In genomic region chr6:45981046-45981445, GRCh38 we compare ENCODE assay signal across 37 cellular contexts. TPM values are rescaled to one million over a fixed set of nuclear protein-coding genes. Genes with fewer than 3 reads are reported as not detected.
DNase-seq lines count a peak whose midpoint lies in the region; ATAC-seq and TF ChIP-seq lines count a peak whose summit lies in the region.
"Had no signal": no experiment of that assay in that cellular context is flagged by ENCODE, and none has a peak within 500 bp of the region (broad histone marks: within the 10 kb centered on the region; RNA-seq: fewer than 3 reads in every experiment).

No MANE protein-coding gene starts in this region.

- intact Hi-C loops in left ventricle myocardium inferior (cut with micrococcal nuclease) (no loop called here), heart right ventricle (cut with DNase I) (no loop called here)

- 86 to 88% methylated on average over 3 of the region's 3 CpGs for WGBS in heart right ventricle, 2 donors
- WGBS in trophoblast cell (ENCODE audit: extremely low coverage, insufficient coverage, insufficient read length), result no CpG with 5 or more reads among the region's 3 CpGs

- H3K27me3 ChIP-seq in left ventricle myocardium inferior (ENCODE audit: low read depth) (no peaks in the 10 kb centered on the region), heart right ventricle (no peaks in the 10 kb centered on the region), trophoblast cell (ENCODE audit: insufficient read depth, low read length) (no peaks in the 10 kb centered on the region)
- H3K27me3 ChIP-seq: BE2C; BLaER1; BLaER1 treated with 17β-estradiol and CSF1 and Interleukin-3, amounts not matched to agents 10 nM and 100 nM had no signal

- H3K9me3 ChIP-seq in left ventricle myocardium inferior (replicated peaks) (no peaks in the 10 kb centered on the region), heart right ventricle (no peaks in the 10 kb centered on the region), trophoblast cell (ENCODE audit: insufficient read depth, low read depth, low read length) (no peaks in the 10 kb centered on the region)
- H3K9me3 ChIP-seq: A549; BE2C; BLaER1; BLaER1 treated with 17β-estradiol and CSF1 and Interleukin-3, amounts not matched to agents 10 nM and 100 nM; Caco-2 had no signal

- H3K27me3 Mint-ChIP-seq in nephron (ENCODE audit: low read depth), result peaks cover 10% of the 10 kb centered on the region
- H3K27me3 Mint-ChIP-seq: CD4-positive, alpha-beta memory T cell had no signal

- TF ChIP-seq CTCF in left ventricle myocardium inferior (IDR thresholded peaks at IDR 0.05; ENCODE audit: borderline replicate concordance), result no peak
- TF ChIP-seq CTCF in heart right ventricle (IDR thresholded peaks at IDR 0.05), result no peak
- no peak for TF ChIP-seq CTCF in nephron (IDR thresholded peaks at IDR 0.05; ENCODE audit: unreplicated experiment in 3 of 3)

- H2BK120ac ChIP-seq in trophoblast cell (ENCODE audit: insufficient read depth, low read length, poor library complexity), result no peak overlapping the region

- no peak overlapping the region for H3K9ac ChIP-seq in trophoblast cell (ENCODE audit: low read length)
- H3K9ac ChIP-seq: BLaER1; BLaER1 treated with 17β-estradiol and CSF1 and Interleukin-3, amounts not matched to agents 10 nM and 100 nM had no signal

- H3K23ac ChIP-seq in trophoblast cell (ENCODE audit: low read length), result no peak overlapping the region

- no peaks in the 10 kb centered on the region for H3K79me2 ChIP-seq in trophoblast cell (ENCODE audit: control insufficient read depth, insufficient read depth, low read length, poor library complexity)

- no peak overlapping the region for H4K8ac ChIP-seq in trophoblast cell (ENCODE audit: low read depth, low read length)

- H3K4me1 Mint-ChIP-seq in nephron, result no peaks in the 10 kb centered on the region
- H3K4me1 Mint-ChIP-seq: B cell; CD14-positive monocyte; CD4-positive, CD25-positive, alpha-beta regulatory T cell had no signal

- H3K4me2 ChIP-seq in trophoblast cell (ENCODE audit: low read length), result no peak overlapping the region
- H3K4me2 ChIP-seq: A549; BLaER1; BLaER1 treated with 17β-estradiol and CSF1 and Interleukin-3, amounts not matched to agents 10 nM and 100 nM had no signal

- peaks cover 95% of the 10 kb centered on the region for H3K4me1 ChIP-seq in left ventricle myocardium inferior
- H3K4me1 ChIP-seq in heart right ventricle, result peaks cover 0 to 97% (median 39%) of the 10 kb centered on the region in 9 donors
- H3K4me1 ChIP-seq in trophoblast cell (ENCODE audit: control insufficient read depth in 1 of 2, insufficient read depth in 2 of 2, low read length in 2 of 2), result peaks cover 0 to 2% of the 10 kb centered on the region in 2 experiments
- H3K4me1 ChIP-seq: A549; BE2C; BLaER1; BLaER1 treated with 17β-estradiol and CSF1 and Interleukin-3, amounts not matched to agents 10 nM and 100 nM had no signal

- DNase-seq in left ventricle myocardium inferior (no peak), heart right ventricle (no peak), trophoblast cell (peak; percentile 61 to 75), nucleus accumbens (lab: John Stamatoyannopoulos, UW) (no peak)
- DNase-seq in activated CD4-positive, alpha-beta T cell treated with anti-CD3 and anti-CD28 coated beads, Interleukin-2, amount 50 U/mL, for 4 hours, result no peak
- DNase-seq: 8988T; ACHN; AML-193; BE2C; C1 segment of cervical spinal cord; Caco-2; Calu3; CD4-positive, alpha-beta memory T cell; CD4-positive, alpha-beta T cell; CD4-positive, CD25-positive, alpha-beta regulatory T cell; CD8-positive, alpha-beta memory T cell; CD8-positive, alpha-beta T cell; COR-L47; DMS 273 treated with DMSO at 0.1 percent for 48 hours; DMS153; DMS53; DMS79; DMS79 treated with DMSO at 0.1 percent for 48 hours; DND-41; EL had no signal

- H3K14ac ChIP-seq in trophoblast cell (ENCODE audit: low read length), result no peak overlapping the region

- H3K4me3 ChIP-seq in left ventricle myocardium inferior (no peak overlapping the region), heart right ventricle (no peak overlapping the region), trophoblast cell (ENCODE audit: low read depth, low read length) (no peak overlapping the region)
- H3K4me3 ChIP-seq: A549; BLaER1; BLaER1 treated with 17β-estradiol and CSF1 and Interleukin-3, amounts not matched to agents 10 nM and 100 nM had no signal

- H3K36me3 ChIP-seq in left ventricle myocardium inferior, result peaks cover 15% of the 10 kb centered on the region
- peaks cover 0 to 54% (median 0%) of the 10 kb centered on the region in 9 donors for H3K36me3 ChIP-seq in heart right ventricle
- H3K36me3 ChIP-seq in trophoblast cell (ENCODE audit: control insufficient read depth in 1 of 2, insufficient read depth in 2 of 2, low read length in 2 of 2), result no peaks in the 10 kb centered on the region
- H3K36me3 ChIP-seq: BE2C; BLaER1; BLaER1 treated with 17β-estradiol and CSF1 and Interleukin-3, amounts not matched to agents 10 nM and 100 nM had no signal

- ATAC-seq in heart right ventricle, result no peak
- ATAC-seq: A549; CD8-positive, alpha-beta T cell had no signal

- H3K27ac ChIP-seq in left ventricle myocardium inferior (replicated peaks) (peak overlapping the region; percentile 64), heart right ventricle (peak overlapping the region in 4 of 10 donors; percentile 20 to 93 (median 41)), trophoblast cell (ENCODE audit: low read depth, low read length) (no peak overlapping the region)
- H3K27ac ChIP-seq: 22Rv1; A549; BLaER1; BLaER1 treated with 17β-estradiol and CSF1 and Interleukin-3, amounts not matched to agents 10 nM and 100 nM; C4-2B had no signal

- no peaks in the 10 kb centered on the region for H3K79me1 ChIP-seq in trophoblast cell (ENCODE audit: low read length)

- H2BK5ac ChIP-seq in trophoblast cell (ENCODE audit: low read depth, low read length, poor library complexity), result no peak overlapping the region

- H3K9me3 Mint-ChIP-seq in nephron, result no peaks in the 10 kb centered on the region
- H3K9me3 Mint-ChIP-seq: CD4-positive, alpha-beta T cell; CD8-positive, alpha-beta memory T cell; CD8-positive, alpha-beta T cell had no signal

- no peak overlapping the region for H2AK5ac ChIP-seq in trophoblast cell (ENCODE audit: low read length)

- H3K4me3 Mint-ChIP-seq in nephron, result no peak overlapping the region
- H3K4me3 Mint-ChIP-seq: B cell; CD14-positive monocyte; CD4-positive, alpha-beta memory T cell; CD4-positive, alpha-beta T cell; CD4-positive, CD25-positive, alpha-beta regulatory T cell; CD8-positive, alpha-beta memory T cell; CD8-positive, alpha-beta T cell had no signal

- no peak overlapping the region for H3K18ac ChIP-seq in trophoblast cell (ENCODE audit: low read length)

- no peak overlapping the region for H3K4ac ChIP-seq in trophoblast cell (ENCODE audit: low read depth, low read length)

- H3K36me3 Mint-ChIP-seq in nephron (ENCODE audit: low read depth), result peaks cover 9% of the 10 kb centered on the region
- H3K36me3 Mint-ChIP-seq: CD14-positive monocyte; CD4-positive, CD25-positive, alpha-beta regulatory T cell; CD8-positive, alpha-beta T cell had no signal

- no peak overlapping the region for H4K12ac ChIP-seq in trophoblast cell (ENCODE audit: low read depth, low read length)

- H3K27ac Mint-ChIP-seq in nephron, result peak overlapping the region in 2 of 3 experiments; percentile 35 to 64
- H3K27ac Mint-ChIP-seq: B cell; CD14-positive monocyte; CD4-positive, alpha-beta memory T cell; CD4-positive, alpha-beta T cell; CD4-positive, CD25-positive, alpha-beta regulatory T cell; CD8-positive, alpha-beta memory T cell; CD8-positive, alpha-beta T cell had no signal

- no peak overlapping the region for H4K91ac ChIP-seq in trophoblast cell (ENCODE audit: low read depth, low read length)

- H2BK12ac ChIP-seq in trophoblast cell (ENCODE audit: low read length), result no peak overlapping the region

- no peak overlapping the region for H2AFZ ChIP-seq in trophoblast cell (ENCODE audit: insufficient read depth, low read length, poor library complexity)

RNA-seq across cellular contexts. Expression of gene CLIC5, which starts 34.6 kb away (rescaled TPM):
- total RNA-seq in left ventricle myocardium inferior, result 285 TPM
- total RNA-seq in heart right ventricle, result 100 to 1,000 TPM; 263 to 372 (median 332) TPM
- 10 to 100 TPM; 28.1 to 53.6 TPM for polyA plus RNA-seq in heart right ventricle
- polyA plus RNA-seq in trophoblast cell (2013), result 4.7 and 5.5 TPM in 2 replicates
- total RNA-seq: A172, A673 had no signal
- polyA plus RNA-seq: A549, AG04450, BJ, CD14-positive monocyte had no signal

Comparison
In these comparisons a context has a peak if more than half of its experiments do, and no peak if none do; other contexts are left out.
1. DNase-seq: peak in trophoblast cell (2 of 2); none in left ventricle myocardium inferior (single experiment), heart right ventricle (0 of 2), activated CD4-positive, alpha-beta T cell treated with anti-CD3 and anti-CD28 coated beads, Interleukin-2, amount 50 U/mL, for 4 hours (0 of 2) and nucleus accumbens (0 of 56).